ENCODE assay signal across 34 cellular contexts in genomic region chr22:20659258-20659657, GRCh38.
"Had no signal": no experiment of that assay in that cellular context is flagged by ENCODE, and none has a peak within 500 bp of the region (broad histone marks: within the 10 kb centered on the region; RNA-seq: fewer than 3 reads in every experiment).

No MANE protein-coding gene starts in this region.

- H3K9me3 ChIP-seq: MG63 had no signal

- H3K36me3 ChIP-seq: MG63 had no signal

- H3K27ac ChIP-seq: KMS-11 had no signal

- H3K4me3 ChIP-seq: MG63 had no signal

- H3K4me2 ChIP-seq: KMS-11 had no signal

- DNase-seq: Karpas-422, Kasumi-1, MG63, MM.1S, MV-4-11, NCI-H1048, NCI-H1092, NCI-H1092 treated with DMSO at 0.1 percent for 48 hours, NCI-H1105, NCI-H1105 treated with DMSO at 0.1 percent for 48 hours, NCI-H1417, NCI-H1417 treated with DMSO at 0.1 percent for 48 hours, NCI-H1436, NCI-H1436 treated with DMSO at 0.1 percent for 48 hours, NCI-H146, NCI-H1694, NCI-H1694 treated with DMSO at 0.1 percent for 48 hours, NCI-H187, NCI-H187 treated with DMSO at 0.1 percent for 48 hours, NCI-H1930, NCI-H2029, NCI-H2029 treated with DMSO at 0.1 percent for 48 hours, NCI-H2081, NCI-H2081 treated with DMSO at 0.1 percent for 48 hours, NCI-H2107, NCI-H2171, NCI-H2171 treated with DMSO at 0.1 percent for 48 hours, NCI-H2227 treated with DMSO at 0.1 percent for 48 hours, NCI-H226, NCI-H345, NCI-H446, NCI-H446 treated with DMSO at 0.1 percent for 48 hours, NCI-H510A had no signal

- H3K9ac ChIP-seq: KMS-11 had no signal
